Comparison of ENCODE assay signal across 9 cellular contexts in the genomic region with DNA sequence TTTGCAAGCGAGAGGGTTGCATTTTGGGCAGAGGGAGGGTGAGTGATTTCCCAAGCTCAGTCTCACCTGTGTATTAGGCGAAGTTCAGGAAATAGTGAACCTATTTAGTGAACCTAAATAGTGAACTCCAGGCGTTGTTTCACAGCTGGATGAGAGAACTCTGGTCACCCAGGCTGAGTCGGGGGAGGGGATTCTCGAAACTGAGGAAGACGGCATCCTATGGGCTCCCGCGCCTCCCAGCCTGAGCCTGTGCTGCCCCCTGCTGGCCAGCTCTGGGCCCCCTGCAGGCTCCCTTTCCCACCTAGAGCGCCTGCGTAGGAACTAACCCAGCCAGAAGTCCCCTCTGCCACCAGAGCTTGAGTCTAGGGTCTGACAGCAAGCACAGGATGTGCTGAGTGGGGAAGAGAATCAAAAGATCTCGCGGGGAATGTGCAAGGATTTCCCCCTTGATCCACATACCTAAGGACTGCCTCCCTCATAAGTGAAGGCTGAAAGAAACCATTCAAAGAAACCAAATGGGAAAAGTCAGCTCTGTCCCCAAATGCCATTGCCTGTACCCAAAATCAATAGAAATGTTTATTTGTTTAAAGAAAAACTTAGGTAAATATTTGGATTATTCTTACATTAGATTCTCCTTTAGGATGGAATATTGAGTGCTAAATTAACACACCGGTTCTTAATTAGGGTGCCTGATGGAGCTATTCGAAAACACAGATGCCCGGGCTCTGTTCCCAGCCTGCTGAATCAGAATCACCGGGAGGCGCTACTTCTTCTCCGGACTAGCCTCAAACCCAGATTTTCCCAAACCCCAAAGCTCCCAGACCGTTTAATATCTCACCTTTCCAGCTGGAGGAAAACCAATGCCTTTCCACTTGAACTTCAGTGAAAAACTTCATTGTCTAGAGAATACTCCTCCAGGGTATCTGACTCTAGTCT. TPM values are rescaled to one million over a fixed set of nuclear protein-coding genes. Genes with fewer than 3 reads are reported as not detected.
DNase-seq lines count a peak whose midpoint lies in the region; ATAC-seq and TF ChIP-seq lines count a peak whose summit lies in the region.
"Had no signal": no experiment of that assay in that cellular context is flagged by ENCODE, and none has a peak within 500 bp of the region (broad histone marks: within the 10 kb centered on the region; RNA-seq: fewer than 3 reads in every experiment).

No MANE protein-coding gene starts in this region.

- H3K9ac ChIP-seq in SU-DHL-6 (ENCODE audit: low read length): no peak overlapping the region

- no peak overlapping the region for H3K27ac Mint-ChIP-seq in CD8-positive, alpha-beta T cell
- no peak overlapping the region for H3K27ac Mint-ChIP-seq in activated naive CD8-positive, alpha-beta T cell treated with anti-CD3 and anti-CD28 coated beads, Interleukin-2, amount 50 U/mL, for 24 hours

- H3K4me1 Mint-ChIP-seq in CD8-positive, alpha-beta T cell (ENCODE audit: low read depth): peaks cover 2% of the 10 kb centered on the region
- H3K4me1 Mint-ChIP-seq in activated naive CD8-positive, alpha-beta T cell treated with anti-CD3 and anti-CD28 coated beads, Interleukin-2, amount 50 U/mL, for 24 hours: peaks cover 18% of the 10 kb centered on the region

- DNase-seq in CD8-positive, alpha-beta T cell: peak; percentile 56 to 86 (median 73)
- DNase-seq in LNCaP clone FGC (ENCODE audit: low read depth) (no peak), left ventricle myocardium superior (peak; percentile 71), skeletal muscle cell (ENCODE audit: low read depth) (peak; percentile 4)
- peak; percentile 92 for DNase-seq in activated naive CD8-positive, alpha-beta T cell treated with anti-CD3 and anti-CD28 coated beads, Interleukin-2, amount 50 U/mL, for 24 hours

- H4K20me1 ChIP-seq in SU-DHL-6 (ENCODE audit: low read depth, low read length): no peaks in the 10 kb centered on the region

- POLR2A ChIA-PET in CD8-positive, alpha-beta T cell (lab: Charles Lee): interaction anchor here (1.6 kb wide), 1 partner anchor 46 kb away, joined by 6 read pairs; no protein-coding TSS in a partner anchor

- no peaks in the 10 kb centered on the region for H3K27me3 ChIP-seq in CD8-positive, alpha-beta T cell (ENCODE audit: insufficient read depth, low read length)
- no peaks in the 10 kb centered on the region for H3K27me3 ChIP-seq in SU-DHL-6 (ENCODE audit: low read length)

- H3K79me2 ChIP-seq in SU-DHL-6 (ENCODE audit: insufficient read depth, low read length): no peaks in the 10 kb centered on the region

- peak; percentile 97 for ATAC-seq in CD8-positive, alpha-beta T cell
- ATAC-seq in GM21526 (IDR thresholded peaks at IDR 0.05; ENCODE audit: low FRiP score, unreplicated experiment) (peak; percentile 51), left ventricle myocardium superior (peak; percentile 71), GM18517 (IDR thresholded peaks at IDR 0.05; ENCODE audit: unreplicated experiment) (no peak)
- ATAC-seq in activated naive CD8-positive, alpha-beta T cell treated with anti-CD3 and anti-CD28 coated beads, Interleukin-2, amount 50 U/mL, for 24 hours: peak; percentile 84

- H3K9me3 Mint-ChIP-seq in CD8-positive, alpha-beta T cell: no peaks in the 10 kb centered on the region
- no peaks in the 10 kb centered on the region for H3K9me3 Mint-ChIP-seq in activated naive CD8-positive, alpha-beta T cell treated with anti-CD3 and anti-CD28 coated beads, Interleukin-2, amount 50 U/mL, for 24 hours

- H3F3A ChIP-seq in SU-DHL-6 (ENCODE audit: insufficient read depth): no peaks in the 10 kb centered on the region

- intact Hi-C loops in CD8-positive, alpha-beta T cell (cut with DNase I, micrococcal nuclease): loop anchor here (1.0 to 2.0 kb wide), 4 partner anchors 46 to 352 kb away; no protein-coding TSS in a partner anchor
- intact Hi-C loops in left ventricle myocardium superior (cut with micrococcal nuclease): no loop called here

- H3K36me3 Mint-ChIP-seq in CD8-positive, alpha-beta T cell: no peaks in the 10 kb centered on the region
- no peaks in the 10 kb centered on the region for H3K36me3 Mint-ChIP-seq in activated naive CD8-positive, alpha-beta T cell treated with anti-CD3 and anti-CD28 coated beads, Interleukin-2, amount 50 U/mL, for 24 hours (ENCODE audit: low read depth)

- peak overlapping the region; percentile 43 for H3K4me2 ChIP-seq in SU-DHL-6 (ENCODE audit: low read depth, low read length, poor library complexity, severe bottlenecking)

- no peaks in the 10 kb centered on the region for H3K4me1 ChIP-seq in CD8-positive, alpha-beta T cell (ENCODE audit: insufficient read depth, low read length)

- H3K9me3 ChIP-seq in CD8-positive, alpha-beta T cell (ENCODE audit: low read length): no peaks in the 10 kb centered on the region
- H3K9me3 ChIP-seq in SU-DHL-6 (ENCODE audit: insufficient read depth, low read length): no peaks in the 10 kb centered on the region

- no peak overlapping the region for H3K27ac ChIP-seq in CD8-positive, alpha-beta T cell (ENCODE audit: low read depth, low read length)
- no peak overlapping the region for H3K27ac ChIP-seq in SU-DHL-6 (ENCODE audit: low read depth, low read length)
- H3K27ac ChIP-seq: SK-N-MC had no signal

- CTCF ChIA-PET in CD8-positive, alpha-beta T cell (lab: Charles Lee): interaction anchor here (0.7 to 3.1 kb wide), 48 partner anchors 9 to 501 kb away, joined by 3 to 48 read pairs (median 4); partner anchors contain the start of genes TAT and ZNF23

- H3K4me3 ChIP-seq in CD8-positive, alpha-beta T cell (ENCODE audit: low read depth, low read length): no peak overlapping the region
- no peak overlapping the region for H3K4me3 ChIP-seq in LNCaP clone FGC (ENCODE audit: low read depth, low read length)
- no peak overlapping the region for H3K4me3 ChIP-seq in SU-DHL-6 (ENCODE audit: insufficient read depth, low read length, poor library complexity, severe bottlenecking)
- no peak overlapping the region for H3K4me3 ChIP-seq in skeletal muscle cell (ENCODE audit: low read depth, low read length)
- H3K4me3 ChIP-seq: SK-N-MC had no signal

- H3K4me3 Mint-ChIP-seq in CD8-positive, alpha-beta T cell: peak overlapping the region; percentile 22
- H3K4me3 Mint-ChIP-seq in activated naive CD8-positive, alpha-beta T cell treated with anti-CD3 and anti-CD28 coated beads, Interleukin-2, amount 50 U/mL, for 24 hours: no peak overlapping the region

- no peaks in the 10 kb centered on the region for H3K36me3 ChIP-seq in CD8-positive, alpha-beta T cell (ENCODE audit: insufficient read depth, low read length)
- no peaks in the 10 kb centered on the region for H3K36me3 ChIP-seq in SU-DHL-6 (ENCODE audit: low read length)

- peak; percentile 88 for TF ChIP-seq CTCF in CD8-positive, alpha-beta T cell (IDR thresholded peaks at IDR 0.05)
- TF ChIP-seq CTCF in LNCaP clone FGC (IDR thresholded peaks at IDR 0.05; ENCODE audit: control insufficient read depth, extremely low read depth, insufficient read depth) (peak; percentile 90), SU-DHL-6 (IDR thresholded peaks at IDR 0.05; ENCODE audit: insufficient read depth, low read length, poor library complexity, severe bottlenecking) (peak; percentile 85)

- no peak overlapping the region for H2AFZ ChIP-seq in SU-DHL-6 (ENCODE audit: low read depth, low read length, severe bottlenecking)

- H3K9me2 ChIP-seq in SU-DHL-6 (replicated peaks; ENCODE audit: insufficient read depth, low read length): no peaks in the 10 kb centered on the region

- H3K27me3 Mint-ChIP-seq in CD8-positive, alpha-beta T cell (ENCODE audit: low read depth): peaks cover 38% of the 10 kb centered on the region
- peaks cover 21% of the 10 kb centered on the region for H3K27me3 Mint-ChIP-seq in activated naive CD8-positive, alpha-beta T cell treated with anti-CD3 and anti-CD28 coated beads, Interleukin-2, amount 50 U/mL, for 24 hours

RNA-seq across cellular contexts. Expression of gene MARVELD3, which starts 14.8 kb away (rescaled TPM):
- not detected for total RNA-seq in CD8-positive, alpha-beta T cell
- not detected for total RNA-seq in left ventricle myocardium superior

RNA-seq across cellular contexts. Expression of gene TAT, which starts 34.3 kb away (rescaled TPM):
- total RNA-seq in CD8-positive, alpha-beta T cell: not detected
- total RNA-seq in left ventricle myocardium superior: not detected
